15 cellular contexts compared by ENCODE assay signal in the genomic region with DNA sequence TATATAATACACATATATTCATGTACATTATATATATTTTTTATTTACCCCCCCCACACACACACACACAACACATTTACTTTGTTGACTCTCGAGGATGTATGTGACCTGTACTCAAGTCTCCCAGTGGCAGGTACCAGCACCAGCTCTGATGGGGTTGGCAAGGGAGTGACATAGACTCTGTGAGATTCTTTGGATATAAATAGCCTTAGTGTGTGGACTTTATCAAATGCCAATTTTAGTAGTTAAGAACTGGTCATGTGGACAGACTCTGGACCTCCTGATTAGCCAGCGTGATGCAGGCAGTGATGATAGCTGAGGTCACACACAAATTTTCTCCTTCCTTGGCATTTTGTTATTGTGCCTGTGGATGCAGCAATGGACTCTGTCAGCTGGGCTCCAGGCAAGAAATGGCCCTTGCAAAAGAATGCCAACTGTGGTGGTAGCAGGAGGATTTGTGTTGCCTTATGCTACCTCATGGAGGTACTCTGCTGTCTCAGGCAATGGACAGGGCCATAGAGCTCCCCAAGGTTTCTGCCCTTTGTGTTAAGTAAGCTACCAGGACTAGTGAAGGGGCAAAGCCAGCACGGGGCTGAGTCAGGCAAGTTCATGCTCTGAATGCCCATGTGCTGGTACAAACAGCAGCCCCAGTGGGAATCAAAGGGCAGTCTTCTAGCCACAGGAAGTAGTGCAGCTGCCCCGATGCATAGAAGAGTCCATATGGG.
DNase-seq lines count a peak whose midpoint lies in the region; ATAC-seq and TF ChIP-seq lines count a peak whose summit lies in the region.
"Had no signal": no experiment of that assay in that cellular context is flagged by ENCODE, and none has a peak within 500 bp of the region (broad histone marks: within the 10 kb centered on the region; RNA-seq: fewer than 3 reads in every experiment).

No MANE protein-coding gene starts in this region.

- H3K4me1 Mint-ChIP-seq in WTC11 = peaks cover 17% of the 10 kb centered on the region

- peaks cover 8% of the 10 kb centered on the region for H3K9me3 Mint-ChIP-seq in WTC11

- no peaks in the 10 kb centered on the region for H3K27me3 Mint-ChIP-seq in WTC11 (ENCODE audit: low read depth)

- H3K4me3 Mint-ChIP-seq in WTC11 = no peak overlapping the region

- H3K36me3 Mint-ChIP-seq in WTC11 = peaks cover 3% of the 10 kb centered on the region

- in situ Hi-C loops in GM13977 (cut with MboI; ENCODE audit: low pct_unique_long_range_greater_than_20kb, low sequenced_read_pairs, unreplicated experiment) = no loop called here

- H3K27ac Mint-ChIP-seq in WTC11 = no peak overlapping the region

- POLR2A ChIA-PET in WTC11 (lab: Charles Lee) = no interaction called here

- DNase-seq in DMS53 (lab: John Stamatoyannopoulos, UW) = peak; percentile 66
- DNase-seq in NCI-H146 treated with DMSO at 0.1 percent for 48 hours (lab: John Stamatoyannopoulos, UW; ENCODE audit: unreplicated experiment) = peak; percentile 53
- no peak for DNase-seq in WTC11 (ENCODE audit: low spot score)
- DNase-seq in left ventricle myocardium superior = peak; percentile 37
- DNase-seq in posterior vena cava (ENCODE audit: low spot score) = no peak
- no peak for DNase-seq in GM13977 (ENCODE audit: low spot score)
- DNase-seq in NCI-H774 (lab: John Stamatoyannopoulos, UW) = no peak
- DNase-seq: COR-L47, DMS153, KG1, NCI-H1694, T-helper 1 cell had no signal

- TF ChIP-seq CTCF in WTC11 (IDR thresholded peaks at IDR 0.05) (no peak), GM13977 (IDR thresholded peaks at IDR 0.05; ENCODE audit: extremely low read depth, insufficient read depth, missing control alignments) (no peak)

- CTCF ChIA-PET in WTC11 (lab: Charles Lee) = no interaction called here

- ATAC-seq in WTC11 = peak; percentile 41
- ATAC-seq in left ventricle myocardium superior = peak; percentile 99
- no peak for ATAC-seq in GM18498 (IDR thresholded peaks at IDR 0.05; ENCODE audit: unreplicated experiment)
- ATAC-seq: HCT116, SK-N-SH treated with all-trans-retinoic acid at 6 μM for 48 hours had no signal

- intact Hi-C loops in left ventricle myocardium superior (cut with micrococcal nuclease) = no loop called here
- intact Hi-C loops in posterior vena cava (cut with DNase I) = no loop called here

TF ChIP-seq in WTC11, 78 proteins besides CTCF, POLR2A, EP300 and RAD21 (continues in another document):
- TF ChIP-seq ETV6 (CRISPR knock-in tag; IDR thresholded peaks at IDR 0.05) (no peak), ZNF121 (CRISPR knock-in tag; IDR thresholded peaks at IDR 0.05) (no peak), ZNF232 (CRISPR knock-in tag; IDR thresholded peaks at IDR 0.05) (no peak)
- TF ChIP-seq, protein P1, sequence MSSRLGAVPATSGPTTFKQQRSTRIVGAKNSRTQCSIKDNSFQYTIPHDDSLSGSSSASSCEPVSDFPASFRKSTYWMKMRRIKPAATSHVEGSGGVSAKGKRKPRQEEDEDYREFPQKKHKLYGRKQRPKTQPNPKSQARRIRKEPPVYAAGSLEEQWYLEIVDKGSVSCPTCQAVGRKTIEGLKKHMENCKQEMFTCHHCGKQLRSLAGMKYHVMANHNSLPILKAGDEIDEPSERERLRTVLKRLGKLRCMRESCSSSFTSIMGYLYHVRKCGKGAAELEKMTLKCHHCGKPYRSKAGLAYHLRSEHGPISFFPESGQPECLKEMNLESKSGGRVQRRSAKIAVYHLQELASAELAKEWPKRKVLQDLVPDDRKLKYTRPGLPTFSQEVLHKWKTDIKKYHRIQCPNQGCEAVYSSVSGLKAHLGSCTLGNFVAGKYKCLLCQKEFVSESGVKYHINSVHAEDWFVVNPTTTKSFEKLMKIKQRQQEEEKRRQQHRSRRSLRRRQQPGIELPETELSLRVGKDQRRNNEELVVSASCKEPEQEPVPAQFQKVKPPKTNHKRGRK (CRISPR knock-in tag; IDR thresholded peaks at IDR 0.05; ENCODE audit: borderline replicate concordance) = no peak
- TF ChIP-seq, protein P2, sequence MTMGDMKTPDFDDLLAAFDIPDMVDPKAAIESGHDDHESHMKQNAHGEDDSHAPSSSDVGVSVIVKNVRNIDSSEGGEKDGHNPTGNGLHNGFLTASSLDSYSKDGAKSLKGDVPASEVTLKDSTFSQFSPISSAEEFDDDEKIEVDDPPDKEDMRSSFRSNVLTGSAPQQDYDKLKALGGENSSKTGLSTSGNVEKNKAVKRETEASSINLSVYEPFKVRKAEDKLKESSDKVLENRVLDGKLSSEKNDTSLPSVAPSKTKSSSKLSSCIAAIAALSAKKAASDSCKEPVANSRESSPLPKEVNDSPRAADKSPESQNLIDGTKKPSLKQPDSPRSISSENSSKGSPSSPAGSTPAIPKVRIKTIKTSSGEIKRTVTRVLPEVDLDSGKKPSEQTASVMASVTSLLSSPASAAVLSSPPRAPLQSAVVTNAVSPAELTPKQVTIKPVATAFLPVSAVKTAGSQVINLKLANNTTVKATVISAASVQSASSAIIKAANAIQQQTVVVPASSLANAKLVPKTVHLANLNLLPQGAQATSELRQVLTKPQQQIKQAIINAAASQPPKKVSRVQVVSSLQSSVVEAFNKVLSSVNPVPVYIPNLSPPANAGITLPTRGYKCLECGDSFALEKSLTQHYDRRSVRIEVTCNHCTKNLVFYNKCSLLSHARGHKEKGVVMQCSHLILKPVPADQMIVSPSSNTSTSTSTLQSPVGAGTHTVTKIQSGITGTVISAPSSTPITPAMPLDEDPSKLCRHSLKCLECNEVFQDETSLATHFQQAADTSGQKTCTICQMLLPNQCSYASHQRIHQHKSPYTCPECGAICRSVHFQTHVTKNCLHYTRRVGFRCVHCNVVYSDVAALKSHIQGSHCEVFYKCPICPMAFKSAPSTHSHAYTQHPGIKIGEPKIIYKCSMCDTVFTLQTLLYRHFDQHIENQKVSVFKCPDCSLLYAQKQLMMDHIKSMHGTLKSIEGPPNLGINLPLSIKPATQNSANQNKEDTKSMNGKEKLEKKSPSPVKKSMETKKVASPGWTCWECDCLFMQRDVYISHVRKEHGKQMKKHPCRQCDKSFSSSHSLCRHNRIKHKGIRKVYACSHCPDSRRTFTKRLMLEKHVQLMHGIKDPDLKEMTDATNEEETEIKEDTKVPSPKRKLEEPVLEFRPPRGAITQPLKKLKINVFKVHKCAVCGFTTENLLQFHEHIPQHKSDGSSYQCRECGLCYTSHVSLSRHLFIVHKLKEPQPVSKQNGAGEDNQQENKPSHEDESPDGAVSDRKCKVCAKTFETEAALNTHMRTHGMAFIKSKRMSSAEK (CRISPR knock-in tag; IDR thresholded peaks at IDR 0.05; ENCODE audit: borderline replicate concordance) = no peak
- TF ChIP-seq, protein P3, sequence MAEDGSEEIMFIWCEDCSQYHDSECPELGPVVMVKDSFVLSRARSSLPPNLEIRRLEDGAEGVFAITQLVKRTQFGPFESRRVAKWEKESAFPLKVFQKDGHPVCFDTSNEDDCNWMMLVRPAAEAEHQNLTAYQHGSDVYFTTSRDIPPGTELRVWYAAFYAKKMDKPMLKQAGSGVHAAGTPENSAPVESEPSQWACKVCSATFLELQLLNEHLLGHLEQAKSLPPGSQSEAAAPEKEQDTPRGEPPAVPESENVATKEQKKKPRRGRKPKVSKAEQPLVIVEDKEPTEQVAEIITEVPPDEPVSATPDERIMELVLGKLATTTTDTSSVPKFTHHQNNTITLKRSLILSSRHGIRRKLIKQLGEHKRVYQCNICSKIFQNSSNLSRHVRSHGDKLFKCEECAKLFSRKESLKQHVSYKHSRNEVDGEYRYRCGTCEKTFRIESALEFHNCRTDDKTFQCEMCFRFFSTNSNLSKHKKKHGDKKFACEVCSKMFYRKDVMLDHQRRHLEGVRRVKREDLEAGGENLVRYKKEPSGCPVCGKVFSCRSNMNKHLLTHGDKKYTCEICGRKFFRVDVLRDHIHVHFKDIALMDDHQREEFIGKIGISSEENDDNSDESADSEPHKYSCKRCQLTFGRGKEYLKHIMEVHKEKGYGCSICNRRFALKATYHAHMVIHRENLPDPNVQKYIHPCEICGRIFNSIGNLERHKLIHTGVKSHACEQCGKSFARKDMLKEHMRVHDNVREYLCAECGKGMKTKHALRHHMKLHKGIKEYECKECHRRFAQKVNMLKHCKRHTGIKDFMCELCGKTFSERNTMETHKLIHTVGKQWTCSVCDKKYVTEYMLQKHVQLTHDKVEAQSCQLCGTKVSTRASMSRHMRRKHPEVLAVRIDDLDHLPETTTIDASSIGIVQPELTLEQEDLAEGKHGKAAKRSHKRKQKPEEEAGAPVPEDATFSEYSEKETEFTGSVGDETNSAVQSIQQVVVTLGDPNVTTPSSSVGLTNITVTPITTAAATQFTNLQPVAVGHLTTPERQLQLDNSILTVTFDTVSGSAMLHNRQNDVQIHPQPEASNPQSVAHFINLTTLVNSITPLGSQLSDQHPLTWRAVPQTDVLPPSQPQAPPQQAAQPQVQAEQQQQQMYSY (CRISPR knock-in tag; IDR thresholded peaks at IDR 0.05) = no peak
- TF ChIP-seq, protein P4, sequence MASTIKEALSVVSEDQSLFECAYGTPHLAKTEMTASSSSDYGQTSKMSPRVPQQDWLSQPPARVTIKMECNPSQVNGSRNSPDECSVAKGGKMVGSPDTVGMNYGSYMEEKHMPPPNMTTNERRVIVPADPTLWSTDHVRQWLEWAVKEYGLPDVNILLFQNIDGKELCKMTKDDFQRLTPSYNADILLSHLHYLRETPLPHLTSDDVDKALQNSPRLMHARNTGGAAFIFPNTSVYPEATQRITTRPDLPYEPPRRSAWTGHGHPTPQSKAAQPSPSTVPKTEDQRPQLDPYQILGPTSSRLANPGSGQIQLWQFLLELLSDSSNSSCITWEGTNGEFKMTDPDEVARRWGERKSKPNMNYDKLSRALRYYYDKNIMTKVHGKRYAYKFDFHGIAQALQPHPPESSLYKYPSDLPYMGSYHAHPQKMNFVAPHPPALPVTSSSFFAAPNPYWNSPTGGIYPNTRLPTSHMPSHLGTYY (CRISPR knock-in tag; IDR thresholded peaks at IDR 0.05) = no peak
- TF ChIP-seq, protein P5, sequence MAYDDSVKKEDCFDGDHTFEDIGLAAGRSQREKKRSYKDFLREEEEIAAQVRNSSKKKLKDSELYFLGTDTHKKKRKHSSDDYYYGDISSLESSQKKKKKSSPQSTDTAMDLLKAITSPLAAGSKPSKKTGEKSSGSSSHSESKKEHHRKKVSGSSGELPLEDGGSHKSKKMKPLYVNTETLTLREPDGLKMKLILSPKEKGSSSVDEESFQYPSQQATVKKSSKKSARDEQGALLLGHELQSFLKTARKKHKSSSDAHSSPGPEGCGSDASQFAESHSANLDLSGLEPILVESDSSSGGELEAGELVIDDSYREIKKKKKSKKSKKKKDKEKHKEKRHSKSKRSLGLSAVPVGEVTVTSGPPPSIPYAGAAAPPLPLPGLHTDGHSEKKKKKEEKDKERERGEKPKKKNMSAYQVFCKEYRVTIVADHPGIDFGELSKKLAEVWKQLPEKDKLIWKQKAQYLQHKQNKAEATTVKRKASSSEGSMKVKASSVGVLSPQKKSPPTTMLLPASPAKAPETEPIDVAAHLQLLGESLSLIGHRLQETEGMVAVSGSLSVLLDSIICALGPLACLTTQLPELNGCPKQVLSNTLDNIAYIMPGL (CRISPR knock-in tag; IDR thresholded peaks at IDR 0.05) = no peak

Comparison
In these comparisons a context has a peak if more than half of its experiments do, and no peak if none do; other contexts are left out.
1. DNase-seq: peak in DMS53 (single experiment), NCI-H146 treated with DMSO at 0.1 percent for 48 hours (single experiment) and left ventricle myocardium superior (single experiment); none in WTC11 (single experiment), posterior vena cava (single experiment), GM13977 (single experiment) and NCI-H774 (single experiment).